8 cellular contexts compared by ENCODE assay signal in genomic region chr3:171458056-171458856, GRCh38. TPM values are rescaled to one million over a fixed set of nuclear protein-coding genes. Genes with fewer than 3 reads are reported as not detected.
DNase-seq lines count a peak whose midpoint lies in the region; ATAC-seq and TF ChIP-seq lines count a peak whose summit lies in the region.

No MANE protein-coding gene starts in this region.

- H3K36me3 ChIP-seq in muscle layer of duodenum (ENCODE audit: control insufficient read depth in 1 of 2, insufficient read depth in 2 of 2, low read length in 2 of 2), result no peaks in the 10 kb centered on the region
- H3K36me3 ChIP-seq in tibial nerve, result no peaks in the 10 kb centered on the region
- H3K36me3 ChIP-seq in OCI-LY7 (ENCODE audit: insufficient read depth, low read length), result no peaks in the 10 kb centered on the region

- no peaks in the 10 kb centered on the region for H3K9me3 ChIP-seq in muscle layer of duodenum (ENCODE audit: control insufficient read depth in 1 of 2, low read length in 2 of 2)
- no peaks in the 10 kb centered on the region for H3K9me3 ChIP-seq in tibial nerve
- no peaks in the 10 kb centered on the region for H3K9me3 ChIP-seq in OCI-LY7 (ENCODE audit: low read length)

- no peak overlapping the region for H3K4me2 ChIP-seq in OCI-LY7 (ENCODE audit: low read length)

- POLR2A ChIA-PET in OCI-LY7 (lab: Charles Lee), result no interaction called here

- CTCF ChIA-PET in OCI-LY7 (lab: Charles Lee; ENCODE audit: unreplicated experiment), result no interaction called here

- no peaks in the 10 kb centered on the region for H3K79me2 ChIP-seq in OCI-LY7 (ENCODE audit: insufficient read depth, low read depth, low read length)

- TF ChIP-seq POLR2A in tibial nerve (IDR thresholded peaks at IDR 0.05), result no peak

- no peaks in the 10 kb centered on the region; the same call in 1 of the 2 replicates for H3K9me2 ChIP-seq in OCI-LY7 (ENCODE audit: insufficient read depth, low read length)

- peak overlapping the region; percentile 94 for H3K4me3 ChIP-seq in GM12865 (ENCODE audit: low read depth, low read length)
- H3K4me3 ChIP-seq in coronary artery, result peak overlapping the region; percentile 97
- peak overlapping the region; percentile 85 to 94 for H3K4me3 ChIP-seq in muscle layer of duodenum (ENCODE audit: low read depth in 1 of 2, low read length in 2 of 2)
- H3K4me3 ChIP-seq in tibial nerve, result peak overlapping the region; percentile 56 to 78 (median 68)
- no peak overlapping the region for H3K4me3 ChIP-seq in OCI-LY7 (ENCODE audit: low read depth, low read length, poor library complexity, severe bottlenecking)

- intact Hi-C loops in OCI-LY7 (cut with micrococcal nuclease; ENCODE audit: unreplicated experiment), result no loop called here

- H4K20me1 ChIP-seq in OCI-LY7 (ENCODE audit: insufficient read depth, low read length), result no peaks in the 10 kb centered on the region

- peak overlapping the region in 1 of 2 donors; percentile 78 for H3K27ac ChIP-seq in coronary artery
- H3K27ac ChIP-seq in muscle layer of duodenum (ENCODE audit: low read length), result peak overlapping the region; percentile 48
- H3K27ac ChIP-seq in tibial nerve, result peak overlapping the region in 2 of 4 donors; percentile 3 to 76
- H3K27ac ChIP-seq in OCI-LY7 (ENCODE audit: low read depth, low read length, poor library complexity, severe bottlenecking), result no peak overlapping the region

- no peak for ATAC-seq in HG02759 (IDR thresholded peaks at IDR 0.05; ENCODE audit: unreplicated experiment)

- H2AFZ ChIP-seq in OCI-LY7 (ENCODE audit: low read length), result no peak overlapping the region

- H3K4me1 ChIP-seq in muscle layer of duodenum (ENCODE audit: control insufficient read depth in 1 of 2, insufficient read depth in 2 of 2, low read length in 2 of 2), result peaks cover 9 to 28% of the 10 kb centered on the region in 2 donors
- peaks cover 0 to 36% (median 4%) of the 10 kb centered on the region in 4 donors for H3K4me1 ChIP-seq in tibial nerve
- no peaks in the 10 kb centered on the region for H3K4me1 ChIP-seq in OCI-LY7 (ENCODE audit: insufficient read depth, low read length, poor library complexity, severe bottlenecking)

- H3K27me3 ChIP-seq in muscle layer of duodenum (ENCODE audit: low read depth, low read length) (no peaks in the 10 kb centered on the region), tibial nerve (peaks cover 0 to 11% of the 10 kb centered on the region in 2 donors)

- DNase-seq in GM12865 (ENCODE audit: low read depth) (peak; percentile 45), coronary artery (ENCODE audit: low spot score) (no peak), tibial nerve (ENCODE audit: low spot score in 2 of 2) (no peak), islet precursor cell (no peak), OCI-LY7 (ENCODE audit: low spot score) (no peak)
- DNase-seq in activated CD4-positive, alpha-beta T cell treated with anti-CD3 and anti-CD28 coated beads for 1 hour, result peak; percentile 14

- no TSS peak for BruUV-seq in OCI-LY7 (replicated peaks; lab: Mats Ljungman, UMichigan)

- TF ChIP-seq EP300 in tibial nerve (IDR thresholded peaks at IDR 0.05), result no peak

- TF ChIP-seq CTCF in GM12865 (IDR thresholded peaks at IDR 0.05; ENCODE audit: insufficient read depth, low read depth, low read length, missing control alignments) (no peak), coronary artery (IDR thresholded peaks at IDR 0.05) (no peak), tibial nerve (IDR thresholded peaks at IDR 0.05) (no peak), OCI-LY7 (conservative IDR thresholded peaks at IDR 0.05; ENCODE audit: low read length) (no peak)

- 31 to 38% methylated on average over 17 to 23 of the region's 23 CpGs for WGBS in tibial nerve, 2 donors

RNA-seq across cellular contexts. Expression of gene TNIK, which starts 1.9 kb away (rescaled TPM):
- total RNA-seq in tibial nerve (10 to 100 TPM in 1 of 4 donors, 1 to 10 TPM in 3; 5.4 to 11.1 (median 7.5) TPM), OCI-LY7 (2022) (not detected in 2 replicates)
- not detected in 2 replicates for total RNA-seq in OCI-LY7 (2014; rRNA removed; shearing (Covaris generic))

Comparison
In these comparisons a context has a peak if more than half of its experiments do, and no peak if none do; other contexts are left out.
1. DNase-seq: peak in GM12865 (single experiment) and activated CD4-positive, alpha-beta T cell treated with anti-CD3 and anti-CD28 coated beads for 1 hour (single experiment); none in coronary artery (single experiment), tibial nerve (0 of 2), islet precursor cell (single experiment) and OCI-LY7 (single experiment).
2. RNA of gene TNIK, which starts 1.9 kb away (total RNA-seq): 5.4 to 11.1 TPM in tibial nerve; not detected in OCI-LY7; every median in the first group is over 4 times any median in the second.